In genomic region chr21:25970254-25970930, GRCh38 we compare ENCODE assay signal across 19 cellular contexts.
DNase-seq lines count a peak whose midpoint lies in the region; ATAC-seq and TF ChIP-seq lines count a peak whose summit lies in the region.
"Had no signal": no experiment of that assay in that cellular context is flagged by ENCODE, and none has a peak within 500 bp of the region (broad histone marks: within the 10 kb centered on the region; RNA-seq: fewer than 3 reads in every experiment).

No MANE protein-coding gene starts in this region.

- TF ChIP-seq CTCF in 22Rv1 (IDR thresholded peaks at IDR 0.05) (no peak), fibroblast of pulmonary artery (IDR thresholded peaks at IDR 0.05; ENCODE audit: low read length, missing control alignments) (no peak)

- peak overlapping the region; percentile 24; the same call in 1 of the 2 replicates for H3K27ac ChIP-seq in 22Rv1
- H3K27ac ChIP-seq: KMS-11 had no signal

- DNase-seq in NCI-H2196 treated with DMSO at 0.1 percent for 48 hours (lab: John Stamatoyannopoulos, UW; ENCODE audit: unreplicated experiment) (peak; percentile 44), fibroblast of pulmonary artery (ENCODE audit: low read depth) (peak; percentile 44), midbrain (lab: John Stamatoyannopoulos, UW) (peak; percentile 84), COR-L47 (lab: John Stamatoyannopoulos, UW) (no peak)
- no peak for DNase-seq in activated naive CD4-positive, alpha-beta T cell (lab: John Stamatoyannopoulos, UW)
- DNase-seq: activated gamma-delta T cell; body of pancreas; DMS 273 treated with DMSO at 0.1 percent for 48 hours; effector memory CD8-positive, alpha-beta T cell; H7; NCI-H146; nephron progenitor cell; SIG-M5; small intestine had no signal

- ATAC-seq in GM19395 (IDR thresholded peaks at IDR 0.05; ENCODE audit: unreplicated experiment) (no peak), GM21737 (IDR thresholded peaks at IDR 0.05; ENCODE audit: unreplicated experiment) (no peak)
- ATAC-seq: body of pancreas; effector memory CD8-positive, alpha-beta T cell; gastroesophageal sphincter had no signal

- H3K4me3 ChIP-seq in fibroblast of pulmonary artery (replicated peaks; ENCODE audit: low read depth, low read length) = no peak overlapping the region
- H3K4me3 ChIP-seq: body of pancreas, gastroesophageal sphincter had no signal

Comparison
In these comparisons a context has a peak if more than half of its experiments do, and no peak if none do; other contexts are left out.
1. DNase-seq: peak in NCI-H2196 treated with DMSO at 0.1 percent for 48 hours (single experiment), fibroblast of pulmonary artery (single experiment) and midbrain (single experiment); none in COR-L47 (single experiment) and activated naive CD4-positive, alpha-beta T cell (0 of 4).